In genomic region chr22:49527611-49528419, GRCh38 we compare ENCODE assay signal across 15 cellular contexts.
"Had no signal": no experiment of that assay in that cellular context is flagged by ENCODE, and none has a peak within 500 bp of the region (broad histone marks: within the 10 kb centered on the region; RNA-seq: fewer than 3 reads in every experiment).

No MANE protein-coding gene starts in this region.

- H3K27me3 Mint-ChIP-seq: naive thymus-derived CD4-positive, alpha-beta T cell; stimulated activated naive CD8-positive, alpha-beta T cell treated with anti-CD3 and anti-CD28 coated beads, Interleukin-15, Interleukin-2, amounts not matched to agents 100 ng/mL and 50 ng/mL, for 24 hours had no signal

- H3K27ac Mint-ChIP-seq: stimulated activated naive CD8-positive, alpha-beta T cell treated with anti-CD3 and anti-CD28 coated beads, Interleukin-15, Interleukin-2, amounts not matched to agents 100 ng/mL and 50 ng/mL, for 24 hours; T-helper 2 cell treated with Interferon-gamma antibody and Interleukin-4, amounts not matched to agents 5 μg/mL and 100 μg/mL, for 36 hours had no signal

- H3K27me3 ChIP-seq: brain microvascular endothelial cell, neutrophil, upper lobe of right lung had no signal

- DNase-seq: activated naive CD4-positive, alpha-beta T cell treated with Interleukin-2 at 50 U/mL for 16 hours; anterior cingulate cortex; brain microvascular endothelial cell; effector CD8-positive, alpha-beta T cell; foreskin fibroblast; hypothalamus; left ventricle myocardium inferior; mucosa of descending colon; naive thymus-derived CD4-positive, alpha-beta T cell; stimulated activated CD4-positive, alpha-beta T cell treated with anti-CD3 and anti-CD28 coated beads, Interleukin-4, amount 100 ng/mL, for 4 hours; stimulated activated CD8-positive, alpha-beta memory T cell treated with anti-CD3 and anti-CD28 coated beads, Interleukin-4, amount 100 ng/mL, for 48 hours; upper lobe of right lung had no signal

- ATAC-seq: mucosa of descending colon; naive thymus-derived CD4-positive, alpha-beta T cell; upper lobe of right lung had no signal

- H3K4me3 ChIP-seq: left ventricle myocardium inferior, mucosa of descending colon, upper lobe of right lung had no signal

- H3K9me3 Mint-ChIP-seq: stimulated activated naive CD8-positive, alpha-beta T cell treated with anti-CD3 and anti-CD28 coated beads, Interleukin-15, Interleukin-2, amounts not matched to agents 100 ng/mL and 50 ng/mL, for 24 hours; T-helper 2 cell treated with Interferon-gamma antibody and Interleukin-4, amounts not matched to agents 5 μg/mL and 100 μg/mL, for 36 hours had no signal

- H3K36me3 ChIP-seq: brain microvascular endothelial cell, left ventricle myocardium inferior, neutrophil, upper lobe of right lung had no signal

- H3K4me3 Mint-ChIP-seq: naive thymus-derived CD4-positive, alpha-beta T cell; stimulated activated naive CD8-positive, alpha-beta T cell treated with anti-CD3 and anti-CD28 coated beads, Interleukin-15, Interleukin-2, amounts not matched to agents 100 ng/mL and 50 ng/mL, for 24 hours; T-helper 2 cell treated with Interferon-gamma antibody and Interleukin-4, amounts not matched to agents 5 μg/mL and 100 μg/mL, for 36 hours had no signal

- H3K27ac ChIP-seq: brain microvascular endothelial cell, left ventricle myocardium inferior, neutrophil, upper lobe of right lung had no signal

- H3K4me1 ChIP-seq: left ventricle myocardium inferior had no signal
